Comparison of ENCODE assay signal across 19 cellular contexts in the genomic region with DNA sequence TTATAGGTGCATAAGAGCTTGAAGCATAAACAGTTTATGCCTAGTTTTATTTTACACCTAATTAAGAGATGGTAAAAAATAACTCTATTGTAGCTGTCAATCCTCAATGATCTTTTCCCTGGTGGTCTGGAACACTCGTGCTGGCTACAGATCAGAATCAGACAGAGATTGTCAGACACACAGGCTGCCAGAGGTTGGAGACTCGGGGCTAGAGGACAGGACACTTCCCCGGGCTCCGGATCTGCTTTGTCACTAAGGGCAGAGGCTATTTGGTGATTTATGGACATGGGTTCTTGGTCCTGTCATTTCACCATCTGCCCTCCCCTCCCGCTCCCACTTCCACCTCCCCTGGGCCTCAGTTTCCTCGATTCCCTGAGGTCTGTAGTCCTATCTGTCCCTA. TPM values are rescaled to one million over a fixed set of nuclear protein-coding genes. Genes with fewer than 3 reads are reported as not detected.
DNase-seq lines count a peak whose midpoint lies in the region; ATAC-seq and TF ChIP-seq lines count a peak whose summit lies in the region.
"Had no signal": no experiment of that assay in that cellular context is flagged by ENCODE, and none has a peak within 500 bp of the region (broad histone marks: within the 10 kb centered on the region; RNA-seq: fewer than 3 reads in every experiment).

No MANE protein-coding gene starts in this region.

- H3K9me3 Mint-ChIP-seq in H9 = no peaks in the 10 kb centered on the region; a peak in 2 of 5 replicates
- no peaks in the 10 kb centered on the region for H3K9me3 Mint-ChIP-seq in activated T-helper 17 cell treated with anti-CD3 and anti-CD28 coated beads, Interleukin-2, amount 50 U/mL, for 72 hours
- H3K9me3 Mint-ChIP-seq: GM23338, HFFc6 had no signal

- H3K23me2 ChIP-seq in H9 (ENCODE audit: insufficient read length, low read depth, low read length, poor library complexity, severe bottlenecking) = no peaks in the 10 kb centered on the region

- H2BK5ac ChIP-seq in H9 (ENCODE audit: insufficient read length, low read length) = no peak overlapping the region
- H2BK5ac ChIP-seq in mesenchymal stem cell (ENCODE audit: low read depth, low read length, poor library complexity, severe bottlenecking) = no peak overlapping the region

- H3K36me3 ChIP-seq in mesenchymal stem cell (ENCODE audit: control insufficient read depth in 1 of 2, insufficient read depth in 2 of 2, low read depth in 1 of 2, low read length in 2 of 2) = no peaks in the 10 kb centered on the region

- H3K27ac ChIP-seq in H9 (ENCODE audit: insufficient read length, low read depth, low read length) = no peak overlapping the region
- H3K27ac ChIP-seq in mesenchymal stem cell (ENCODE audit: low read length, poor library complexity, severe bottlenecking) = no peak overlapping the region

- H2BK15ac ChIP-seq in H9 (ENCODE audit: low read depth, low read length) (no peak overlapping the region), mesenchymal stem cell (ENCODE audit: low read depth, poor library complexity, severe bottlenecking) (no peak overlapping the region)

- no peak overlapping the region for H3K23ac ChIP-seq in H9 (ENCODE audit: insufficient read length, low read depth, low read length)
- no peak overlapping the region for H3K23ac ChIP-seq in mesenchymal stem cell (ENCODE audit: low read length in 2 of 2)

- H3K4me3 Mint-ChIP-seq in H9 = no peak overlapping the region
- H3K4me3 Mint-ChIP-seq in activated T-helper 17 cell treated with anti-CD3 and anti-CD28 coated beads, Interleukin-2, amount 50 U/mL, for 72 hours = no peak overlapping the region
- H3K4me3 Mint-ChIP-seq: B cell; CD4-positive, CD25-positive, alpha-beta regulatory T cell; CD8-positive, alpha-beta memory T cell; GM23338; HFFc6 had no signal

- H3K4me2 ChIP-seq in H9 (ENCODE audit: insufficient read depth, insufficient read length, low read length) (no peak overlapping the region), mesenchymal stem cell (ENCODE audit: low read length, poor library complexity, severe bottlenecking) (no peak overlapping the region)
- H3K4me2 ChIP-seq: GM23338 had no signal

- no peak overlapping the region for H2BK20ac ChIP-seq in H9 (ENCODE audit: low read depth, low read length, poor library complexity, severe bottlenecking)

- ATAC-seq in SK-N-SH treated with all-trans-retinoic acid at 6 μM for 48 hours (no peak), HG03108 (IDR thresholded peaks at IDR 0.05; ENCODE audit: unreplicated experiment) (no peak)
- no peak for ATAC-seq in activated T-helper 17 cell treated with anti-CD3 and anti-CD28 coated beads, Interleukin-2, amount 50 U/mL, for 72 hours (replicated peaks)
- ATAC-seq: GM23338, HCT116 had no signal

- H3K27ac Mint-ChIP-seq in H9 = no peak overlapping the region; a peak in 1 of 7 replicates
- H3K27ac Mint-ChIP-seq in activated T-helper 17 cell treated with anti-CD3 and anti-CD28 coated beads, Interleukin-2, amount 50 U/mL, for 72 hours = no peak overlapping the region
- H3K27ac Mint-ChIP-seq: B cell; CD4-positive, CD25-positive, alpha-beta regulatory T cell; CD8-positive, alpha-beta memory T cell; GM23338; HFFc6 had no signal

- no peak overlapping the region for H3K4me3 ChIP-seq in mesenchymal stem cell (ENCODE audit: insufficient read depth in 1 of 2, low read depth in 1 of 2, low read length in 2 of 2)
- H3K4me3 ChIP-seq: GM23338 had no signal

- no peak overlapping the region for H4K5ac ChIP-seq in H9 (ENCODE audit: insufficient read length, low read depth, low read length)

- H3K14ac ChIP-seq in H9 (ENCODE audit: insufficient read depth, low read length) (no peak overlapping the region), mesenchymal stem cell (ENCODE audit: low read length in 2 of 2) (no peak overlapping the region)

- H3K27me3 ChIP-seq in H9 (ENCODE audit: insufficient read depth, low read length) (no peaks in the 10 kb centered on the region; the same call in none of the 2 replicates), mesenchymal stem cell (ENCODE audit: control insufficient read depth in 1 of 2, insufficient read depth in 1 of 2, low read length in 2 of 2) (peaks cover 10 to 11% of the 10 kb centered on the region in 2 experiments)

- H3K4ac ChIP-seq in H9 (ENCODE audit: low read depth, low read length) = no peak overlapping the region
- no peak overlapping the region for H3K4ac ChIP-seq in mesenchymal stem cell (ENCODE audit: low read depth in 1 of 2, low read length in 2 of 2)

- H3K4me1 Mint-ChIP-seq in H9 = peaks cover 29 to 40% of the 10 kb centered on the region in 2 experiments
- H3K4me1 Mint-ChIP-seq in activated T-helper 17 cell treated with anti-CD3 and anti-CD28 coated beads, Interleukin-2, amount 50 U/mL, for 72 hours = no peaks in the 10 kb centered on the region
- H3K4me1 Mint-ChIP-seq: B cell; CD4-positive, CD25-positive, alpha-beta regulatory T cell; CD8-positive, alpha-beta memory T cell had no signal

- DNase-seq in H9 = no peak
- DNase-seq in ecto neural progenitor cell (ENCODE audit: low spot score) = peak; percentile 46
- no peak for DNase-seq in mesenchymal stem cell
- DNase-seq in KBM-7 = no peak
- no peak for DNase-seq in DMS153 (lab: John Stamatoyannopoulos, UW)
- DNase-seq: C1 segment of cervical spinal cord; CD4-positive, CD25-positive, alpha-beta regulatory T cell; CD8-positive, alpha-beta memory T cell; COR-L47; DMS 273 treated with DMSO at 0.1 percent for 48 hours; DMS79; GDM1; HFFc6 had no signal

- H3K79me1 ChIP-seq in H9 (ENCODE audit: insufficient read depth, low read depth, low read length, poor library complexity, severe bottlenecking) (no peaks in the 10 kb centered on the region), mesenchymal stem cell (replicated peaks; ENCODE audit: low read length, poor library complexity, severe bottlenecking) (no peaks in the 10 kb centered on the region)

- H2BK12ac ChIP-seq in H9 (ENCODE audit: insufficient read length, low read depth, low read length) (no peak overlapping the region), mesenchymal stem cell (ENCODE audit: low read length in 2 of 2) (peak overlapping the region in 1 of 2 experiments; percentile 39)

- no peaks in the 10 kb centered on the region for H3K36me3 Mint-ChIP-seq in H9 (ENCODE audit: insufficient read depth in 1 of 3, low read depth in 3 of 3)
- H3K36me3 Mint-ChIP-seq in activated T-helper 17 cell treated with anti-CD3 and anti-CD28 coated beads, Interleukin-2, amount 50 U/mL, for 72 hours (ENCODE audit: low read depth) = no peaks in the 10 kb centered on the region
- H3K36me3 Mint-ChIP-seq: CD4-positive, CD25-positive, alpha-beta regulatory T cell; CD8-positive, alpha-beta memory T cell had no signal

- no peak overlapping the region for H3K56ac ChIP-seq in H9 (ENCODE audit: insufficient read length, low read depth, low read length)

- H3K27me3 Mint-ChIP-seq in H9 (ENCODE audit: low read depth) = peaks cover 61% of the 10 kb centered on the region
- H3K27me3 Mint-ChIP-seq in activated T-helper 17 cell treated with anti-CD3 and anti-CD28 coated beads, Interleukin-2, amount 50 U/mL, for 72 hours = peaks cover 9% of the 10 kb centered on the region

- no CpG with 5 or more reads among the region's 6 CpGs for WGBS in H9 (ENCODE audit: extremely low coverage, insufficient read length, low lambda C conversion rate)
- WGBS in mesenchymal stem cell = 21% methylated on average over 3 of the region's 6 CpGs

- no peaks in the 10 kb centered on the region for H4K20me1 ChIP-seq in H9 (ENCODE audit: control insufficient read depth, insufficient read depth, insufficient read length)

- H2BK120ac ChIP-seq in H9 (ENCODE audit: low read depth, low read length, poor library complexity, severe bottlenecking) (no peak overlapping the region), mesenchymal stem cell (ENCODE audit: low read depth, low read length) (no peak overlapping the region)

- H4K91ac ChIP-seq in H9 (ENCODE audit: insufficient read length, low read depth, low read length) = peak overlapping the region; percentile 3
- peak overlapping the region; percentile 39 for H4K91ac ChIP-seq in mesenchymal stem cell (ENCODE audit: low read length)

- H2AK5ac ChIP-seq in H9 (ENCODE audit: insufficient read length, low read length) = no peak overlapping the region
- H2AK5ac ChIP-seq in mesenchymal stem cell (ENCODE audit: low read length, severe bottlenecking) = no peak overlapping the region

- H4K8ac ChIP-seq in H9 (replicated peaks; ENCODE audit: insufficient read length, low read depth, low read length) = no peak overlapping the region
- H4K8ac ChIP-seq in mesenchymal stem cell (ENCODE audit: low read length) = no peak overlapping the region

- no peak for TF ChIP-seq CTCF in H9 (conservative IDR thresholded peaks at IDR 0.05)

- no peak overlapping the region for H2AFZ ChIP-seq in H9 (ENCODE audit: low read length)
- H2AFZ ChIP-seq in mesenchymal stem cell (ENCODE audit: low read depth, low read length) = no peak overlapping the region
- H2AFZ ChIP-seq: GM23338 had no signal

- no peak overlapping the region for H3K9ac ChIP-seq in H9 (ENCODE audit: extremely low read depth, insufficient read length, low read length)
- no peak overlapping the region for H3K9ac ChIP-seq in mesenchymal stem cell (ENCODE audit: low read length)

- no peaks in the 10 kb centered on the region for H3K79me2 ChIP-seq in H9 (ENCODE audit: insufficient read depth, low read length)

- H3K4me1 ChIP-seq in H9 (ENCODE audit: insufficient read depth, low read length) (peaks cover 5% of the 10 kb centered on the region; the same call in 1 of the 2 replicates), mesenchymal stem cell (ENCODE audit: control insufficient read depth, insufficient read depth, low read depth, low read length) (peaks cover 5% of the 10 kb centered on the region)

- H3K9me3 ChIP-seq in H9 (ENCODE audit: control insufficient read depth, low read depth, low read length) (no peaks in the 10 kb centered on the region), mesenchymal stem cell (ENCODE audit: control insufficient read depth, low read length) (no peaks in the 10 kb centered on the region)

- in situ Hi-C loops in KBM-7 (cut with MboI; ENCODE audit: low pct_unique_long_range_greater_than_20kb, low sequenced_read_pairs) = no loop called here

- H3K18ac ChIP-seq in H9 (ENCODE audit: insufficient read length, low read depth, low read length) (no peak overlapping the region), mesenchymal stem cell (ENCODE audit: low read depth in 1 of 2, low read length in 2 of 2) (no peak overlapping the region)

- no peak overlapping the region for H3T11ph ChIP-seq in H9 (ENCODE audit: low read length)

RNA-seq across cellular contexts. Expression of a gene that starts 16.5 kb away (rescaled TPM):
- 38.0 and 38.5 TPM in 2 replicates for total RNA-seq in H9 (2021)
- 3.3 TPM for polyA plus RNA-seq in mesenchymal stem cell (2013, experiment 1 of 2)
- 3.7 TPM for polyA plus RNA-seq in mesenchymal stem cell (2013, experiment 2 of 2)
- 1 to 10 TPM; 5.7 to 7.0 TPM for total RNA-seq in activated T-helper 17 cell treated with anti-CD3 and anti-CD28 coated beads, Interleukin-2, amount 50 U/mL, for 72 hours
